Comparison of ENCODE assay signal across 1 cellular context in the genomic region with DNA sequence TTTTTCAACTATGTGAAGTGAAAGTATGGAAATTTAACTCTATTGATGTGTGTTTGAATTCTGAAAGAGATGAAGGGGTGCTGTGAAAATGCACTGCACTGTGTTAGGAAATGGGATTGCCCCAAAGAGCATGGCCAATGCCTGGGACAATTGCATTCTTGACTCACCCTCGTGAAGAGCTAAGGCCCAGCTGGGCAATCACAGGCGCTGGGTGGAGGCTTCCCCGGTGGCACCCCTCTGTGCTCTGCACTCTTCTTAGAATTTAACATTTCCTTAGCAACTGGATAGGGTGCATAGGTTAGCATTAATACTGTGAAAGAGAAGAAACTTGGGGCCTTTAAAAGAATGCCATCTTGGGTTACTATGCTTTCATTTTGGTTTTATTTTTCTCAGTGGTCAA.
A peak's percentile ranks its signal among the peaks of the same experiment; 100 is the strongest.
TF ChIP-seq lines count a peak whose summit lies in the region.

No MANE protein-coding gene starts in this region.

TF ChIP-seq in GM23338, 12 proteins besides CTCF, POLR2A, EP300 and RAD21 (continued from another document):
- TF ChIP-seq, protein P1, sequence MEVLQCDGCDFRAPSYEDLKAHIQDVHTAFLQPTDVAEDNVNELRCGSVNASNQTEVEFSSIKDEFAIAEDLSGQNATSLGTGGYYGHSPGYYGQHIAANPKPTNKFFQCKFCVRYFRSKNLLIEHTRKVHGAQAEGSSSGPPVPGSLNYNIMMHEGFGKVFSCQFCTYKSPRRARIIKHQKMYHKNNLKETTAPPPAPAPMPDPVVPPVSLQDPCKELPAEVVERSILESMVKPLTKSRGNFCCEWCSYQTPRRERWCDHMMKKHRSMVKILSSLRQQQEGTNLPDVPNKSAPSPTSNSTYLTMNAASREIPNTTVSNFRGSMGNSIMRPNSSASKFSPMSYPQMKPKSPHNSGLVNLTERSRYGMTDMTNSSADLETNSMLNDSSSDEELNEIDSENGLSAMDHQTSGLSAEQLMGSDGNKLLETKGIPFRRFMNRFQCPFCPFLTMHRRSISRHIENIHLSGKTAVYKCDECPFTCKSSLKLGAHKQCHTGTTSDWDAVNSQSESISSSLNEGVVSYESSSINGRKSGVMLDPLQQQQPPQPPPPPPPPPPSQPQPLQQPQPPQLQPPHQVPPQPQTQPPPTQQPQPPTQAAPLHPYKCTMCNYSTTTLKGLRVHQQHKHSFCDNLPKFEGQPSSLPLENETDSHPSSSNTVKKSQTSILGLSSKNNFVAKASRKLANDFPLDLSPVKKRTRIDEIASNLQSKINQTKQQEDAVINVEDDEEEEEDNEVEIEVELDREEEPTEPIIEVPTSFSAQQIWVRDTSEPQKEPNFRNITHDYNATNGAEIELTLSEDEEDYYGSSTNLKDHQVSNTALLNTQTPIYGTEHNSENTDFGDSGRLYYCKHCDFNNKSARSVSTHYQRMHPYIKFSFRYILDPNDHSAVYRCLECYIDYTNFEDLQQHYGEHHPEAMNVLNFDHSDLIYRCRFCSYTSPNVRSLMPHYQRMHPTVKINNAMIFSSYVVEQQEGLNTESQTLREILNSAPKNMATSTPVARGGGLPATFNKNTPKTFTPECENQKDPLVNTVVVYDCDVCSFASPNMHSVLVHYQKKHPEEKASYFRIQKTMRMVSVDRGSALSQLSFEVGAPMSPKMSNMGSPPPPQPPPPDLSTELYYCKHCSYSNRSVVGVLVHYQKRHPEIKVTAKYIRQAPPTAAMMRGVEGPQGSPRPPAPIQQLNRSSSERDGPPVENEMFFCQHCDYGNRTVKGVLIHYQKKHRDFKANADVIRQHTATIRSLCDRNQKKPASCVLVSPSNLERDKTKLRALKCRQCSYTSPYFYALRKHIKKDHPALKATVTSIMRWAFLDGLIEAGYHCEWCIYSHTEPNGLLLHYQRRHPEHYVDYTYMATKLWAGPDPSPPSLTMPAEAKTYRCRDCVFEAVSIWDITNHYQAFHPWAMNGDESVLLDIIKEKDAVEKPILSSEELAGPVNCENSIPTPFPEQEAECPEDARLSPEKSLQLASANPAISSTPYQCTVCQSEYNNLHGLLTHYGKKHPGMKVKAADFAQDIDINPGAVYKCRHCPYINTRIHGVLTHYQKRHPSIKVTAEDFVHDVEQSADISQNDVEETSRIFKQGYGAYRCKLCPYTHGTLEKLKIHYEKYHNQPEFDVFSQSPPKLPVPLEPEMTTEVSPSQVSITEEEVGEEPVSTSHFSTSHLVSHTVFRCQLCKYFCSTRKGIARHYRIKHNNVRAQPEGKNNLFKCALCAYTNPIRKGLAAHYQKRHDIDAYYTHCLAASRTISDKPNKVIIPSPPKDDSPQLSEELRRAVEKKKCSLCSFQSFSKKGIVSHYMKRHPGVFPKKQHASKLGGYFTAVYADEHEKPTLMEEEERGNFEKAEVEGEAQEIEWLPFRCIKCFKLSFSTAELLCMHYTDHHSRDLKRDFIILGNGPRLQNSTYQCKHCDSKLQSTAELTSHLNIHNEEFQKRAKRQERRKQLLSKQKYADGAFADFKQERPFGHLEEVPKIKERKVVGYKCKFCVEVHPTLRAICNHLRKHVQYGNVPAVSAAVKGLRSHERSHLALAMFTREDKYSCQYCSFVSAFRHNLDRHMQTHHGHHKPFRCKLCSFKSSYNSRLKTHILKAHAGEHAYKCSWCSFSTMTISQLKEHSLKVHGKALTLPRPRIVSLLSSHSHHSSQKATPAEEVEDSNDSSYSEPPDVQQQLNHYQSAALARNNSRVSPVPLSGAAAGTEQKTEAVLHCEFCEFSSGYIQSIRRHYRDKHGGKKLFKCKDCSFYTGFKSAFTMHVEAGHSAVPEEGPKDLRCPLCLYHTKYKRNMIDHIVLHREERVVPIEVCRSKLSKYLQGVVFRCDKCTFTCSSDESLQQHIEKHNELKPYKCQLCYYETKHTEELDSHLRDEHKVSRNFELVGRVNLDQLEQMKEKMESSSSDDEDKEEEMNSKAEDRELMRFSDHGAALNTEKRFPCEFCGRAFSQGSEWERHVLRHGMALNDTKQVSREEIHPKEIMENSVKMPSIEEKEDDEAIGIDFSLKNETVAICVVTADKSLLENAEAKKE (CRISPR knock-in tag; IDR thresholded peaks at IDR 0.05) = 0 out of 2 replicates have a peak, but pooled peaks have one; percentile 28
